ENCODE assay signal across 30 cellular contexts in the genomic region with DNA sequence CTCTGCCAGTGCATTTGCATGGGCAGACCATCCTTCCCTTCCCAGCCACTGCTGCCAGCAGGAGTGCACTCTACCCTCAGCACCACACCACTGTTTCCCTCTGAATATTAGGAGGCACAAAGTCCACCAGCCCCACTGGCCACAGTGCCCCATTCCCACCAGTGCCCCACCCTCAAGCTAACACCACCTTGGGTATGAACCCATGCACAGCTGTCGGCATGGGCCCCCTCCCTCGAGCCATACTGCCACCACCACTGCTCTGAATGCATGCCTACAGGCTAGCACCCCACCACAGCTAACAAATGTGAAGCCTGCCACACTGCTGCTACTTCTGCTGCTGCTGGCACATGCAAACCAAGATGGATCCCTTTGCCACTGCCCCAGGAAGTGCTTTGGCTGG.
"Had no signal": no experiment of that assay in that cellular context is flagged by ENCODE, and none has a peak within 500 bp of the region (broad histone marks: within the 10 kb centered on the region; RNA-seq: fewer than 3 reads in every experiment).

No MANE protein-coding gene starts in this region.

- H3K9me3 ChIP-seq: ovary, right lobe of liver, thoracic aorta, thyroid gland, uterus had no signal

- H3K27me3 Mint-ChIP-seq: naive B cell; naive thymus-derived CD8-positive, alpha-beta T cell; natural killer cell treated with Interleukin-12 subunit alpha and Interleukin-12 subunit beta and Interleukin-15 and Interleukin-18, amount 100 ng/mL, for 72 hours; progenitor cell of endocrine pancreas; stimulated activated naive B cell treated with anti-CD40 and anti-IgM and Interleukin-4, amounts not matched to agents 10 μg/mL and 1 μg/mL and 100 μg/mL, for 72 hours; stimulated activated naive CD8-positive, alpha-beta T cell treated with anti-CD3 and anti-CD28 coated beads, Interleukin-15, Interleukin-2, amounts not matched to agents 100 ng/mL and 50 ng/mL, for 24 hours had no signal

- H3K9me3 Mint-ChIP-seq: nephron progenitor cell, neural crest cell had no signal

- H3K4me3 ChIP-seq: ovary, psoas muscle, right lobe of liver, skin epidermis, smooth muscle cell, spleen, stomach, thoracic aorta, thyroid gland, tibial nerve, upper lobe of left lung, uterus had no signal

- H3K36me3 ChIP-seq: ovary, right lobe of liver, spleen, stomach, thoracic aorta, thyroid gland, tibial nerve, upper lobe of left lung, uterus had no signal

- DNase-seq: naive B cell; naive thymus-derived CD8-positive, alpha-beta T cell; nephron progenitor cell; occipital lobe; ovary; psoas muscle; right cardiac atrium; right lobe of liver; spleen; stimulated activated CD4-positive, alpha-beta T cell treated with anti-CD3 and anti-CD28 coated beads, Interleukin-12 subunit alpha, Interleukin-12 subunit beta, amount 100 ng/mL, for 4 hours; stimulated activated CD4-positive, alpha-beta T cell treated with anti-CD3 and anti-CD28 coated beads, Interleukin-1b, Interleukin-23, amount 100 ng/mL, for 48 hours; stimulated activated CD4-positive, alpha-beta T cell treated with anti-CD3 and anti-CD28 coated beads, Interleukin-4, amount 100 ng/mL, for 1 hour; stimulated activated CD4-positive, alpha-beta T cell treated with anti-CD3 and anti-CD28 coated beads, Interleukin-4, amount 100 ng/mL, for 4 hours; stimulated activated CD8-positive, alpha-beta memory T cell treated with anti-CD3 and anti-CD28 coated beads, Interleukin-4, amount 100 ng/mL, for 48 hours; stimulated activated naive B cell treated with anti-CD40 and anti-IgM and Interleukin-4, amounts not matched to agents 10 μg/mL and 1 μg/mL and 100 μg/mL, for 72 hours; stimulated activated naive CD4-positive, alpha-beta T cell treated with Interleukin-2 at 50 U/mL for 16 hours; stomach; thyroid gland; trophoblast cell; uterus had no signal

- H3K9ac ChIP-seq: parathyroid adenoma had no signal

- H3K4me1 Mint-ChIP-seq: naive B cell; naive thymus-derived CD8-positive, alpha-beta T cell; nephron progenitor cell; neural crest cell; stimulated activated naive B cell treated with anti-CD40 and anti-IgM and Interleukin-4, amounts not matched to agents 10 μg/mL and 1 μg/mL and 100 μg/mL, for 72 hours had no signal

- H3K27ac ChIP-seq: ovary, parathyroid adenoma, psoas muscle, right lobe of liver, skin epidermis, spleen, stomach, thoracic aorta, thyroid gland, tibial nerve, upper lobe of left lung, uterus had no signal

- ATAC-seq: naive thymus-derived CD8-positive, alpha-beta T cell; psoas muscle; stimulated activated naive B cell treated with anti-CD40 and anti-IgM and Interleukin-4, amounts not matched to agents 10 μg/mL and 1 μg/mL and 100 μg/mL, for 72 hours had no signal

- H3K36me3 Mint-ChIP-seq: naive B cell; naive thymus-derived CD8-positive, alpha-beta T cell; natural killer cell treated with Interleukin-12 subunit alpha and Interleukin-12 subunit beta and Interleukin-15 and Interleukin-18, amount 100 ng/mL, for 72 hours; stimulated activated naive B cell treated with anti-CD40 and anti-IgM and Interleukin-4, amounts not matched to agents 10 μg/mL and 1 μg/mL and 100 μg/mL, for 72 hours had no signal

- H3K27ac Mint-ChIP-seq: naive B cell; naive thymus-derived CD8-positive, alpha-beta T cell; natural killer cell treated with Interleukin-12 subunit alpha and Interleukin-12 subunit beta and Interleukin-15 and Interleukin-18, amount 100 ng/mL, for 72 hours; nephron progenitor cell; progenitor cell of endocrine pancreas; stimulated activated naive B cell treated with anti-CD40 and anti-IgM and Interleukin-4, amounts not matched to agents 10 μg/mL and 1 μg/mL and 100 μg/mL, for 72 hours; stimulated activated naive CD8-positive, alpha-beta T cell treated with anti-CD3 and anti-CD28 coated beads, Interleukin-15, Interleukin-2, amounts not matched to agents 100 ng/mL and 50 ng/mL, for 24 hours had no signal

- H3K4me1 ChIP-seq: parathyroid adenoma, psoas muscle, right lobe of liver, spleen, stomach, thyroid gland, tibial nerve, upper lobe of left lung, uterus had no signal

- H3K4me3 Mint-ChIP-seq: naive thymus-derived CD8-positive, alpha-beta T cell; natural killer cell treated with Interleukin-12 subunit alpha and Interleukin-12 subunit beta and Interleukin-15 and Interleukin-18, amount 100 ng/mL, for 72 hours; nephron progenitor cell; neural crest cell; stimulated activated naive B cell treated with anti-CD40 and anti-IgM and Interleukin-4, amounts not matched to agents 10 μg/mL and 1 μg/mL and 100 μg/mL, for 72 hours; stimulated activated naive CD8-positive, alpha-beta T cell treated with anti-CD3 and anti-CD28 coated beads, Interleukin-15, Interleukin-2, amounts not matched to agents 100 ng/mL and 50 ng/mL, for 24 hours had no signal

- H3K27me3 ChIP-seq: ovary, right lobe of liver, spleen, stomach, thyroid gland, tibial nerve, upper lobe of left lung, uterus had no signal
